11 cellular contexts compared by ENCODE assay signal in the genomic region with DNA sequence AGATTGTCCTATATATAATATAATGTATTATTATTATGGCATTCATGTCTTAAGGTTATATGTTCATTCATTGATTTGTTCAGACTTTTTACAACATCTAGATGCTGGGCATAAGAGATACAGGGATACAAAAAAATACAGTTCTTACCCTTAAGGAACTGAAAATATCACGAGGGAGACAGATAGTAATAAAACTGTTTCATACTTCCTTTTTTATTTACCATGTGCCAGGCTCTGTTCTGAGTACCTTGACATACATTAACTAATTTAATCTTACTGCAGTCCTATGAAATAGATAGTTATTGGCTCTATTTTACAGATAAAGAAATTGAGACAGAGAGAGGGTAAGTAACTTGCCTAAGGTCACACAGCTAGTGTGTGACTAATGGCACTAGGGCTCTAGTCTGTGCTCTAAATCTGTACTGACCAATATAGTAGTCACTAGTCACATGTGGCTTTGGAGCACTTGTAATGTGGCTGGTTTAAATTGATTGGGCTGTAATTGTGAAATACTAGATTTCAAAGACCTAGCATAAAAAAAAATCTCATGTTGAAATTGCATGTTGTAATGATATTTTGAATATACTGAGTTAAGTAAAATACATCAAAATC. TPM values are rescaled to one million over a fixed set of nuclear protein-coding genes. Genes with fewer than 3 reads are reported as not detected.
DNase-seq lines count a peak whose midpoint lies in the region; ATAC-seq, FAIRE-seq and TF ChIP-seq lines count a peak whose summit lies in the region.
"Had no signal": no experiment of that assay in that cellular context is flagged by ENCODE, and none has a peak within 500 bp of the region (broad histone marks: within the 10 kb centered on the region; RNA-seq: fewer than 3 reads in every experiment).

No MANE protein-coding gene starts in this region.

- CTCF ChIA-PET in CD4-positive, alpha-beta T cell (lab: Charles Lee) = no interaction called here

- POLR2A ChIA-PET in CD4-positive, alpha-beta T cell (lab: Charles Lee) = no interaction called here

- TF ChIP-seq CTCF in D721Med (IDR thresholded peaks at IDR 0.05; ENCODE audit: insufficient read depth, missing control alignments) (no peak), chondrocyte (IDR thresholded peaks at IDR 0.05) (no peak)
- TF ChIP-seq CTCF in CD4-positive, alpha-beta T cell (IDR thresholded peaks at IDR 0.05) = no peak

- DNase-seq in NCI-H748 (lab: John Stamatoyannopoulos, UW; ENCODE audit: unreplicated experiment) = peak; percentile 6
- DNase-seq in NCI-H748 treated with DMSO at 0.1 percent for 48 hours (lab: John Stamatoyannopoulos, UW) = no peak
- peak; percentile 88 for DNase-seq in NOMO-1 treated with DMSO at 0.1 percent for 48 hours (lab: John Stamatoyannopoulos, UW; ENCODE audit: unreplicated experiment)
- peak; percentile 5 to 27 for DNase-seq in trophoblast cell
- DNase-seq in D721Med (ENCODE audit: insufficient read length, low spot score) = no peak
- DNase-seq in chondrocyte (ENCODE audit: low spot score) = no peak
- no peak for DNase-seq in CD4-positive, alpha-beta T cell
- DNase-seq: H7 had no signal

- H3K4ac ChIP-seq in trophoblast cell (ENCODE audit: low read depth, low read length) = no peak overlapping the region

- intact Hi-C loops in CD4-positive, alpha-beta T cell (cut with DNase I, micrococcal nuclease) = no loop called here

- H3K36me3 Mint-ChIP-seq in chondrocyte (ENCODE audit: low read depth) = peaks cover 11% of the 10 kb centered on the region
- peaks cover 71% of the 10 kb centered on the region for H3K36me3 Mint-ChIP-seq in CD4-positive, alpha-beta T cell (ENCODE audit: low read depth)

- H3K4me2 ChIP-seq in trophoblast cell (ENCODE audit: low read length) = no peak overlapping the region

- H2BK5ac ChIP-seq in trophoblast cell (ENCODE audit: low read depth, low read length, poor library complexity) = no peak overlapping the region

- H3K4me1 ChIP-seq in trophoblast cell (ENCODE audit: control insufficient read depth in 1 of 2, insufficient read depth in 2 of 2, low read length in 2 of 2) = peaks cover 0 to 3% of the 10 kb centered on the region in 2 experiments

- no peak overlapping the region for H4K8ac ChIP-seq in trophoblast cell (ENCODE audit: low read depth, low read length)

- H3K9ac ChIP-seq in trophoblast cell (ENCODE audit: low read length) = no peak overlapping the region

- no peak overlapping the region for H3K4me3 Mint-ChIP-seq in chondrocyte (ENCODE audit: unreplicated experiment)
- no peak overlapping the region for H3K4me3 Mint-ChIP-seq in CD4-positive, alpha-beta T cell

- H3K9me3 ChIP-seq in trophoblast cell (ENCODE audit: insufficient read depth, low read depth, low read length) = no peaks in the 10 kb centered on the region
- H3K9me3 ChIP-seq in CD4-positive, alpha-beta T cell (ENCODE audit: control insufficient read depth, low read length) = no peaks in the 10 kb centered on the region

- FAIRE-seq in D721Med (lab: Jason Lieb, UNC) = no peak

- H3K79me1 ChIP-seq in trophoblast cell (ENCODE audit: low read length) = no peaks in the 10 kb centered on the region

- no peak overlapping the region for H4K12ac ChIP-seq in trophoblast cell (ENCODE audit: low read depth, low read length)

- H3K27ac ChIP-seq in trophoblast cell (ENCODE audit: low read depth, low read length) = no peak overlapping the region
- no peak overlapping the region for H3K27ac ChIP-seq in CD4-positive, alpha-beta T cell (ENCODE audit: low read depth, low read length)
- H3K27ac ChIP-seq: 22Rv1 had no signal

- no peak overlapping the region for H3K14ac ChIP-seq in trophoblast cell (ENCODE audit: low read length)

- peaks cover 24% of the 10 kb centered on the region for H3K4me1 Mint-ChIP-seq in chondrocyte (ENCODE audit: low read depth)
- H3K4me1 Mint-ChIP-seq in CD4-positive, alpha-beta T cell (ENCODE audit: low read depth) = peaks cover 76% of the 10 kb centered on the region

- no peak overlapping the region for H3K27ac Mint-ChIP-seq in chondrocyte (ENCODE audit: unreplicated experiment)
- no peak overlapping the region for H3K27ac Mint-ChIP-seq in CD4-positive, alpha-beta T cell
- H3K27ac Mint-ChIP-seq: progenitor cell of endocrine pancreas had no signal

- H3K4me3 ChIP-seq in trophoblast cell (ENCODE audit: low read depth, low read length) = no peak overlapping the region

- no peak overlapping the region for H2AK5ac ChIP-seq in trophoblast cell (ENCODE audit: low read length)

- H3K18ac ChIP-seq in trophoblast cell (ENCODE audit: low read length) = no peak overlapping the region

- H4K91ac ChIP-seq in trophoblast cell (ENCODE audit: low read depth, low read length) = no peak overlapping the region

- ATAC-seq in HG02798 (IDR thresholded peaks at IDR 0.05; ENCODE audit: poor library complexity, unreplicated experiment) = peak; percentile 77
- no peak for ATAC-seq in CD4-positive, alpha-beta T cell (ENCODE audit: poor library complexity)

- H3K79me2 ChIP-seq in trophoblast cell (ENCODE audit: control insufficient read depth, insufficient read depth, low read length, poor library complexity) = no peaks in the 10 kb centered on the region

- no CpG with 5 or more reads among the region's 1 CpG for WGBS in trophoblast cell (ENCODE audit: extremely low coverage, insufficient coverage, insufficient read length)

- H3K27me3 ChIP-seq in trophoblast cell (ENCODE audit: insufficient read depth, low read length) = no peaks in the 10 kb centered on the region
- H3K27me3 ChIP-seq in CD4-positive, alpha-beta T cell (ENCODE audit: control insufficient read depth, insufficient read depth, low read length) = no peaks in the 10 kb centered on the region

- H3K9me3 Mint-ChIP-seq in chondrocyte (ENCODE audit: low read depth) = no peaks in the 10 kb centered on the region
- H3K9me3 Mint-ChIP-seq in CD4-positive, alpha-beta T cell = no peaks in the 10 kb centered on the region

- peaks cover 4% of the 10 kb centered on the region in 2 experiments for H3K36me3 ChIP-seq in trophoblast cell (ENCODE audit: control insufficient read depth in 1 of 2, insufficient read depth in 2 of 2, low read length in 2 of 2)

- H3K23ac ChIP-seq in trophoblast cell (ENCODE audit: low read length) = no peak overlapping the region

- no peak overlapping the region for H2BK120ac ChIP-seq in trophoblast cell (ENCODE audit: insufficient read depth, low read length, poor library complexity)

- no peaks in the 10 kb centered on the region for H3K27me3 Mint-ChIP-seq in chondrocyte (ENCODE audit: low read depth)
- H3K27me3 Mint-ChIP-seq in CD4-positive, alpha-beta T cell = no peaks in the 10 kb centered on the region
- H3K27me3 Mint-ChIP-seq: progenitor cell of endocrine pancreas had no signal

- H2BK12ac ChIP-seq in trophoblast cell (ENCODE audit: low read length) = no peak overlapping the region

- no peak overlapping the region for H2AFZ ChIP-seq in trophoblast cell (ENCODE audit: insufficient read depth, low read length, poor library complexity)

RNA-seq across cellular contexts. Expression of gene TRIM44, which starts 21.3 kb away (rescaled TPM):
- 14.8 and 17.3 TPM in 2 replicates for polyA plus RNA-seq in trophoblast cell (2013)
- 62.7 to 74.6 TPM (median 68.7 TPM) in 3 replicates for total RNA-seq in chondrocyte
- total RNA-seq in CD4-positive, alpha-beta T cell = 10 to 100 TPM; 32.1 to 36.7 TPM

Comparison
In these comparisons a context has a peak if more than half of its experiments do, and no peak if none do; other contexts are left out.
1. DNase-seq: peak in NCI-H748 (single experiment), NOMO-1 treated with DMSO at 0.1 percent for 48 hours (single experiment) and trophoblast cell (2 of 2); none in NCI-H748 treated with DMSO at 0.1 percent for 48 hours (single experiment), D721Med (single experiment), chondrocyte (single experiment) and CD4-positive, alpha-beta T cell (0 of 10).